18 cellular contexts compared by ENCODE assay signal in genomic region chr4:42015438-42015837, GRCh38. TPM values are rescaled to one million over a fixed set of nuclear protein-coding genes. Genes with fewer than 3 reads are reported as not detected.
DNase-seq lines count a peak whose midpoint lies in the region; ATAC-seq, FAIRE-seq and TF ChIP-seq lines count a peak whose summit lies in the region.
"Had no signal": no experiment of that assay in that cellular context is flagged by ENCODE, and none has a peak within 500 bp of the region (broad histone marks: within the 10 kb centered on the region; RNA-seq: fewer than 3 reads in every experiment).

No MANE protein-coding gene starts in this region.

- CTCF ChIA-PET in K562 (lab: Yijun Ruan, JAX; ENCODE audit: low intra/inter-chr PET ratio): no interaction called here

- no peaks in the 10 kb centered on the region for H3K27me3 Mint-ChIP-seq in stimulated activated naive CD8-positive, alpha-beta T cell treated with anti-CD3 and anti-CD28 coated beads, Interleukin-15, Interleukin-2, amounts not matched to agents 100 ng/mL and 50 ng/mL, for 24 hours
- H3K27me3 Mint-ChIP-seq: B cell; CD4-positive, alpha-beta T cell had no signal

- no peaks in the 10 kb centered on the region for H4K20me1 ChIP-seq in K562 (replicated peaks; ENCODE audit: control insufficient read depth, insufficient read depth, low read length)

- FAIRE-seq in K562 (lab: Jason Lieb, UNC): no peak
- FAIRE-seq: GM19239, H54, HTR-8/SVneo had no signal

- H3K4me1 Mint-ChIP-seq in stimulated activated naive CD8-positive, alpha-beta T cell treated with anti-CD3 and anti-CD28 coated beads, Interleukin-15, Interleukin-2, amounts not matched to agents 100 ng/mL and 50 ng/mL, for 24 hours (ENCODE audit: low read depth): peaks cover 18% of the 10 kb centered on the region
- H3K4me1 Mint-ChIP-seq: B cell had no signal

- no TSS peak for BruUV-seq in K562 (replicated peaks; lab: Mats Ljungman, UMichigan)

- no peak overlapping the region for H3K4me2 ChIP-seq in K562 (ENCODE audit: insufficient read depth, low read length)

- no peak overlapping the region for H2AFZ ChIP-seq in K562 (ENCODE audit: low read depth, low read length)

- TF ChIP-seq RAD21 in K562 (CRISPR knock-in tag; conservative IDR thresholded peaks at IDR 0.05 in 1 of 2, IDR thresholded peaks at IDR 0.05 in 1 of 2): no peak

- TF ChIP-seq POLR2A in K562 (conservative IDR thresholded peaks at IDR 0.05) (no peak), uterus (IDR thresholded peaks at IDR 0.05) (no peak)

- H3K27ac ChIP-seq in K562 (ENCODE audit: extremely low read depth, low read depth, low read length) (no peak overlapping the region), uterus (no peak overlapping the region)

- in situ Hi-C loops in K562 (cut with MboI): no loop called here

- intact Hi-C loops in K562 (cut with micrococcal nuclease): no loop called here
- intact Hi-C loops in uterus (cut with DNase I; ENCODE audit: low total_unique reads): no loop called here

- TF ChIP-seq EP300 in K562 (IDR thresholded peaks at IDR 0.05; ENCODE audit: low read length): no peak

- H3K36me3 Mint-ChIP-seq in stimulated activated naive CD8-positive, alpha-beta T cell treated with anti-CD3 and anti-CD28 coated beads, Interleukin-15, Interleukin-2, amounts not matched to agents 100 ng/mL and 50 ng/mL, for 24 hours (ENCODE audit: low read depth): peaks cover 54% of the 10 kb centered on the region

- no peaks in the 10 kb centered on the region for H3K9me3 ChIP-seq in K562 (replicated peaks; ENCODE audit: control insufficient read depth, insufficient read depth, low read depth, low read length)
- no peaks in the 10 kb centered on the region for H3K9me3 ChIP-seq in uterus

- H3K36me3 ChIP-seq in K562 (ENCODE audit: control insufficient read depth, insufficient read depth, low read length) (peaks cover 12% of the 10 kb centered on the region), uterus (no peaks in the 10 kb centered on the region)

- ATAC-seq in stimulated activated naive CD8-positive, alpha-beta T cell treated with anti-CD3 and anti-CD28 coated beads, Interleukin-15, Interleukin-2, amounts not matched to agents 100 U/mL and 50 U/mL, for 24 hours: no peak
- no peak for ATAC-seq in K562
- ATAC-seq: HCT116 had no signal

- no peaks in the 10 kb centered on the region for H3K27me3 ChIP-seq in K562 (ENCODE audit: control insufficient read depth in 2 of 2, insufficient read depth in 2 of 2, low read length in 2 of 2)
- no peaks in the 10 kb centered on the region for H3K27me3 ChIP-seq in uterus

- H3K4me3 Mint-ChIP-seq in stimulated activated naive CD8-positive, alpha-beta T cell treated with anti-CD3 and anti-CD28 coated beads, Interleukin-15, Interleukin-2, amounts not matched to agents 100 ng/mL and 50 ng/mL, for 24 hours: no peak overlapping the region
- H3K4me3 Mint-ChIP-seq: B cell; CD4-positive, alpha-beta T cell had no signal

- H3K4me3 ChIP-seq in K562: no peak overlapping the region
- H3K4me3 ChIP-seq in uterus: no peak overlapping the region

- H3K79me2 ChIP-seq in K562 (ENCODE audit: control insufficient read depth, insufficient read depth, low read length): peaks cover 24% of the 10 kb centered on the region

- WGBS in K562 (ENCODE audit: insufficient coverage, low coverage, missing lambda C conversion rate): 49% methylated on average over 2 of the region's 2 CpGs

- DNase-seq in stimulated activated naive CD8-positive, alpha-beta T cell treated with anti-CD3 and anti-CD28 coated beads, Interleukin-15, Interleukin-2, amounts not matched to agents 100 U/mL and 50 U/mL, for 24 hours: no peak
- peak; percentile 57 for DNase-seq in NCI-H82 treated with DMSO at 0.1 percent for 48 hours (lab: John Stamatoyannopoulos, UW; ENCODE audit: unreplicated experiment)
- no peak for DNase-seq in K562 (ENCODE audit: extremely low read depth in 1 of 4, low spot score in 3 of 4)
- no peak for DNase-seq in uterus
- no peak for DNase-seq in NOMO-1 treated with DMSO at 0.1 percent for 48 hours (lab: John Stamatoyannopoulos, UW; ENCODE audit: unreplicated experiment)
- no peak for DNase-seq in hepatic stellate cell (ENCODE audit: low spot score)
- DNase-seq: C1 segment of cervical spinal cord; Calu3; CD4-positive, alpha-beta T cell; DMS153; DMS79 treated with DMSO at 0.1 percent for 48 hours; EL had no signal

- no peaks in the 10 kb centered on the region for H3K9me3 Mint-ChIP-seq in stimulated activated naive CD8-positive, alpha-beta T cell treated with anti-CD3 and anti-CD28 coated beads, Interleukin-15, Interleukin-2, amounts not matched to agents 100 ng/mL and 50 ng/mL, for 24 hours
- H3K9me3 Mint-ChIP-seq: CD4-positive, alpha-beta T cell had no signal

- POLR2A ChIA-PET in K562 (lab: Yijun Ruan, JAX): interaction anchor here (0.6 to 1.3 kb wide), 3 partner anchors 9 to 49 kb away, joined by 3 to 6 read pairs (median 3); no protein-coding TSS in a partner anchor

- TF ChIP-seq CTCF in K562 (IDR thresholded peaks at IDR 0.05 in 2 of 3, conservative IDR thresholded peaks at IDR 0.05 in 1 of 3; ENCODE audit: insufficient read depth in 2 of 3, low read depth in 1 of 3, low read length in 3 of 3) (no peak), uterus (IDR thresholded peaks at IDR 0.05) (no peak)

- H3K4me1 ChIP-seq in K562 (replicated peaks in 1 of 2; ENCODE audit: control insufficient read depth in 2 of 2, insufficient read depth in 2 of 2, low read length in 2 of 2) (no peaks in the 10 kb centered on the region), uterus (no peaks in the 10 kb centered on the region)

- no peak overlapping the region for H3K9ac ChIP-seq in K562 (ENCODE audit: insufficient read depth in 1 of 2, low read depth in 2 of 2, low read length in 2 of 2)

- H3K9me1 ChIP-seq in K562 (ENCODE audit: control insufficient read depth, insufficient read depth, low read length): no peaks in the 10 kb centered on the region

- peak overlapping the region; percentile 46 for H3K27ac Mint-ChIP-seq in stimulated activated naive CD8-positive, alpha-beta T cell treated with anti-CD3 and anti-CD28 coated beads, Interleukin-15, Interleukin-2, amounts not matched to agents 100 ng/mL and 50 ng/mL, for 24 hours
- H3K27ac Mint-ChIP-seq: B cell; CD4-positive, alpha-beta T cell had no signal

TF ChIP-seq in K562, 482 proteins besides CTCF, POLR2A, EP300 and RAD21 (continues in another document):
- TF ChIP-seq RBM14 (IDR thresholded peaks at IDR 0.05; ENCODE audit: borderline replicate concordance, insufficient read depth, low read depth, low read length) (no peak), JUNB (CRISPR knock-in tag; conservative IDR thresholded peaks at IDR 0.05) (no peak), CC2D1A (IDR thresholded peaks at IDR 0.05) (no peak), RBM34 (IDR thresholded peaks at IDR 0.05; ENCODE audit: borderline replicate concordance, insufficient read depth, low read length) (no peak)

RNA-seq across cellular contexts. Expression of gene SLC30A9, which starts 25.1 kb away (rescaled TPM):
- total RNA-seq in K562 (2011; cell fraction: chromatin; rRNA removed; ENCODE audit: low replicate concordance): 35.4 and 63.7 TPM in 2 replicates
- total RNA-seq in K562 (2011; cell fraction: nucleolus; rRNA removed): 28.8 and 32.2 TPM in 2 replicates
- 30.2 and 45.2 TPM in 2 replicates for total RNA-seq in K562 (2011; cell fraction: nucleoplasm; rRNA removed)
- 41.7 and 44.2 TPM in 2 replicates for total RNA-seq in K562 (2014; rRNA removed)
- total RNA-seq in K562 (2014; rRNA removed; fragmentation: Illumina TruSeq; extraction: Trizol): 63.8 and 76.2 TPM in 2 replicates
- 63.6 and 70.5 TPM in 2 replicates for total RNA-seq in K562 (2015; rRNA removed; fragmentation: Illumina TruSeq; extraction: Trizol)
- total RNA-seq in K562 (2021): 54.5 and 56.3 TPM in 2 replicates
- 61.1 and 73.5 TPM in 2 replicates for polyA plus RNA-seq in K562 (2011; rRNA removed)
- 26.1 and 39.2 TPM in 2 replicates for polyA plus RNA-seq in K562 (2011; cell fraction: cytosol; rRNA removed)
- 18.3 and 24.8 TPM in 2 replicates for polyA plus RNA-seq in K562 (2011; cell fraction: nucleus; rRNA removed)
- 32.1 and 37.2 TPM in 2 replicates for polyA plus RNA-seq in K562 (2012)
- polyA plus RNA-seq in K562 (2014; fragmentation: Illumina TruSeq; extraction: Trizol): 45.7 and 51.6 TPM in 2 replicates
- polyA plus RNA-seq in K562 (2014; fragmentation: Nextera tagmentation; extraction: Ambion mirVana): 10 to 100 TPM; 14.7 to 16.6 TPM
- 41.0 and 41.1 TPM in 2 replicates for polyA plus RNA-seq in K562 (2014; rRNA removed)
- polyA minus RNA-seq in K562 (2011; rRNA and poly(A)+ RNA removed): 88.7 and 105 TPM in 2 replicates
- 44.9 and 47.5 TPM in 2 replicates for polyA minus RNA-seq in K562 (2011; cell fraction: cytosol; rRNA and poly(A)+ RNA removed)
- 42.4 and 48.4 TPM in 2 replicates for polyA minus RNA-seq in K562 (2011; cell fraction: nucleus; rRNA and poly(A)+ RNA removed)
- 100 to 1,000 TPM in 2 of 4 donors, 10 to 100 TPM in 2; 37.9 to 219 (median 88.1) TPM for total RNA-seq in uterus

RNA-seq across cellular contexts. Expression of gene DCAF4L1, which starts 33.9 kb away (rescaled TPM):
- total RNA-seq in K562 (2011; cell fraction: chromatin; rRNA removed; ENCODE audit: low replicate concordance): 0.30 and 1.4 TPM in 2 replicates
- total RNA-seq in K562 (2011; cell fraction: nucleolus; rRNA removed): 0.33 and 0.39 TPM in 2 replicates
- total RNA-seq in K562 (2011; cell fraction: nucleoplasm; rRNA removed): 0.51 and 0.99 TPM in 2 replicates
- total RNA-seq in K562 (2014; rRNA removed): 0.24 and 0.64 TPM in 2 replicates
- total RNA-seq in K562 (2014; rRNA removed; fragmentation: Illumina TruSeq; extraction: Trizol): 0.40 and 0.48 TPM in 2 replicates
- 0.38 and 0.54 TPM in 2 replicates for total RNA-seq in K562 (2015; rRNA removed; fragmentation: Illumina TruSeq; extraction: Trizol)
- 0.25 and 0.27 TPM in 2 replicates for total RNA-seq in K562 (2021)
- 0.17 and 0.28 TPM in 2 replicates for polyA plus RNA-seq in K562 (2011; rRNA removed)
- polyA plus RNA-seq in K562 (2011; cell fraction: cytosol; rRNA removed): 0.03 and 0.18 TPM in 2 replicates
- polyA plus RNA-seq in K562 (2011; cell fraction: nucleus; rRNA removed): 0.61 and 0.93 TPM in 2 replicates
- 0.25 and 0.37 TPM in 2 replicates for polyA plus RNA-seq in K562 (2012)
- polyA plus RNA-seq in K562 (2014; fragmentation: Illumina TruSeq; extraction: Trizol): 0.30 and 0.36 TPM in 2 replicates
- polyA plus RNA-seq in K562 (2014; fragmentation: Nextera tagmentation; extraction: Ambion mirVana): under 1 TPM; 0.17 to 0.37 TPM
- polyA plus RNA-seq in K562 (2014; rRNA removed): 0.32 and 0.38 TPM in 2 replicates
- polyA minus RNA-seq in K562 (2011; rRNA and poly(A)+ RNA removed): 0.21 and 0.36 TPM in 2 replicates
- not detected in 2 replicates for polyA minus RNA-seq in K562 (2011; cell fraction: cytosol; rRNA and poly(A)+ RNA removed)
- polyA minus RNA-seq in K562 (2011; cell fraction: nucleus; rRNA and poly(A)+ RNA removed): 0.40 and 0.78 TPM in 2 replicates
- under 1 TPM in 2 of 4 donors, not detected in 2; 0.30 to 0.35 TPM for total RNA-seq in uterus
